26 cellular contexts compared by ENCODE assay signal in genomic region chr5:3684771-3685354, GRCh38.
"Had no signal": no experiment of that assay in that cellular context is flagged by ENCODE, and none has a peak within 500 bp of the region (broad histone marks: within the 10 kb centered on the region; RNA-seq: fewer than 3 reads in every experiment).

No MANE protein-coding gene starts in this region.

- H3K27ac ChIP-seq: ascending aorta, cardiac muscle cell, SJCRH30, SK-N-MC had no signal

- H3K4me1 ChIP-seq: ascending aorta, SJCRH30 had no signal

- H3K36me3 ChIP-seq: ascending aorta, cardiac muscle cell, MG63, SJCRH30 had no signal

- H3K9me3 Mint-ChIP-seq: activated CD4-positive, alpha-beta T cell treated with anti-CD3 and anti-CD28 coated beads, Interleukin-2, amount 10 ng/mL, durations not matched to agents 24 days and 14 days; activated CD8-positive, alpha-beta T cell treated with anti-CD3 and anti-CD28 coated beads for 36 hours; activated naive CD8-positive, alpha-beta T cell treated with anti-CD3 and anti-CD28 coated beads, Interleukin-2, amount 10 ng/mL, durations not matched to agents 7 days and 5 days had no signal

- H3K9me3 ChIP-seq: ascending aorta, MG63, SJCRH30 had no signal

- H3K36me3 Mint-ChIP-seq: activated naive CD8-positive, alpha-beta T cell treated with anti-CD3 and anti-CD28 coated beads, Interleukin-2, amount 10 ng/mL, durations not matched to agents 7 days and 5 days had no signal

- H3K27ac Mint-ChIP-seq: activated CD4-positive, alpha-beta T cell treated with anti-CD3 and anti-CD28 coated beads, Interleukin-2, amount 10 ng/mL, durations not matched to agents 24 days and 14 days; activated CD8-positive, alpha-beta T cell treated with anti-CD3 and anti-CD28 coated beads for 36 hours; activated naive CD8-positive, alpha-beta T cell treated with anti-CD3 and anti-CD28 coated beads, Interleukin-2, amount 10 ng/mL, durations not matched to agents 7 days and 5 days; activated T-cell treated with anti-CD3 and anti-CD28 coated beads, Interleukin-2, amount 50 U/mL, for 72 hours; activated T-helper 17 cell treated with anti-CD3 and anti-CD28 coated beads, Interleukin-2, amount 50 U/mL, for 72 hours had no signal

- DNase-seq: activated CD4-positive, alpha-beta T cell treated with anti-CD3 and anti-CD28 coated beads, Interleukin-2, amount 10 ng/mL, durations not matched to agents 24 days and 14 days; activated CD4-positive, alpha-beta T cell treated with anti-CD3 and anti-CD28 coated beads, Interleukin-2, amount 50 U/mL, for 4 hours; activated CD8-positive, alpha-beta T cell treated with anti-CD3 and anti-CD28 coated beads for 36 hours; activated effector memory CD4-positive, alpha-beta T cell treated with anti-CD3 and anti-CD28 coated beads, Interleukin-2, amount 50 U/mL, for 16 hours; activated naive CD4-positive, alpha-beta T cell; activated naive CD4-positive, alpha-beta T cell treated with anti-CD3 and anti-CD28 coated beads, Interleukin-2, amount 50 U/mL, for 16 hours; activated naive CD8-positive, alpha-beta T cell treated with anti-CD3 and anti-CD28 coated beads, Interleukin-2, amount 10 ng/mL, durations not matched to agents 7 days and 5 days; activated T-cell treated with anti-CD3 and anti-CD28 coated beads, Interleukin-2, amount 50 U/mL, for 1 hour; activated T-cell treated with anti-CD3 and anti-CD28 coated beads, Interleukin-2, amount 50 U/mL, for 72 hours; amygdala; Kasumi-1; MG63; MV-4-11; NCI-H1092; NCI-H187; NCI-H2029 treated with DMSO at 0.1 percent for 48 hours; NCI-H2107; NCI-H2171; NCI-H510A; NK-92 treated with Interleukin-12 subunit alpha and Interleukin-12 subunit beta, amount 100 ng/mL, for 24 hours; SJCRH30; T1000 had no signal

- ATAC-seq: activated CD8-positive, alpha-beta T cell treated with anti-CD3 and anti-CD28 coated beads for 36 hours; activated T-cell treated with anti-CD3 and anti-CD28 coated beads, Interleukin-2, amount 50 U/mL, for 72 hours; activated T-helper 17 cell treated with anti-CD3 and anti-CD28 coated beads, Interleukin-2, amount 50 U/mL, for 72 hours had no signal

- H3K4me3 ChIP-seq: ascending aorta, cardiac muscle cell, MG63, SJCRH30, SK-N-MC had no signal

- H3K27me3 ChIP-seq: ascending aorta, cardiac muscle cell, SJCRH30 had no signal
